In genomic region chr1:166167395-166167922, GRCh38 we compare ENCODE assay signal across 8 cellular contexts. TPM values are rescaled to one million over a fixed set of nuclear protein-coding genes. Genes with fewer than 3 reads are reported as not detected.
DNase-seq lines count a peak whose midpoint lies in the region; ATAC-seq and TF ChIP-seq lines count a peak whose summit lies in the region.

No MANE protein-coding gene starts in this region.

- peak; percentile 26 for TF ChIP-seq CTCF in 22Rv1 (IDR thresholded peaks at IDR 0.05)
- no peak for TF ChIP-seq CTCF in smooth muscle cell (IDR thresholded peaks at IDR 0.05; ENCODE audit: borderline replicate concordance, insufficient read depth, poor library complexity, severe bottlenecking)

- H3K4me3 ChIP-seq in iPS-18a (ENCODE audit: low read length): peak overlapping the region; percentile 69
- H3K4me3 ChIP-seq in smooth muscle cell: peak overlapping the region; percentile 60

- H3F3A ChIP-seq in smooth muscle cell (ENCODE audit: low read depth): no peaks in the 10 kb centered on the region

- peaks cover 9% of the 10 kb centered on the region for H3K4me1 ChIP-seq in iPS-18a (ENCODE audit: control insufficient read depth, low read depth, low read length)
- no peaks in the 10 kb centered on the region for H3K4me1 ChIP-seq in smooth muscle cell (ENCODE audit: low read depth)

- no peaks in the 10 kb centered on the region for H3K9me3 Mint-ChIP-seq in activated naive CD8-positive, alpha-beta T cell (ENCODE audit: low read depth)

- peak overlapping the region; percentile 87 for H3K4me2 ChIP-seq in smooth muscle cell

- H3K36me3 ChIP-seq in iPS-18a (ENCODE audit: control insufficient read depth, low read depth, low read length) (no peaks in the 10 kb centered on the region), smooth muscle cell (ENCODE audit: low read depth) (no peaks in the 10 kb centered on the region)

- H4K20me1 ChIP-seq in smooth muscle cell (ENCODE audit: low read depth): no peaks in the 10 kb centered on the region

- peak; percentile 6 for ATAC-seq in GM21528 (IDR thresholded peaks at IDR 0.05; ENCODE audit: low FRiP score, unreplicated experiment)

- DNase-seq in smooth muscle cell (lab: John Stamatoyannopoulos, UW; ENCODE audit: unreplicated experiment) (no peak), KBM-7 (no peak), middle frontal gyrus (ENCODE audit: extremely low spot score, low spot score) (no peak), NCI-H446 (lab: John Stamatoyannopoulos, UW) (no peak)

- H3K9me3 ChIP-seq in iPS-18a (ENCODE audit: control insufficient read depth, low read depth, low read length) (no peaks in the 10 kb centered on the region), smooth muscle cell (replicated peaks; ENCODE audit: low read depth) (no peaks in the 10 kb centered on the region)

- H3K27me3 Mint-ChIP-seq in activated naive CD8-positive, alpha-beta T cell: peaks cover 16% of the 10 kb centered on the region

- H2AFZ ChIP-seq in smooth muscle cell (ENCODE audit: low read depth): peak overlapping the region; percentile 30

- peaks cover 32% of the 10 kb centered on the region for H3K4me1 Mint-ChIP-seq in activated naive CD8-positive, alpha-beta T cell (ENCODE audit: low read depth)

- H3K36me3 Mint-ChIP-seq in activated naive CD8-positive, alpha-beta T cell: no peaks in the 10 kb centered on the region

- H3K9ac ChIP-seq in iPS-18a (ENCODE audit: low read length) (no peak overlapping the region), smooth muscle cell (ENCODE audit: low read depth) (no peak overlapping the region)

- H3K27ac Mint-ChIP-seq in activated naive CD8-positive, alpha-beta T cell: peak overlapping the region; percentile 13

- H3K27me3 ChIP-seq in iPS-18a (ENCODE audit: control insufficient read depth, insufficient read depth, low read length) (peaks cover 51% of the 10 kb centered on the region), smooth muscle cell (ENCODE audit: low read depth) (peaks cover 65% of the 10 kb centered on the region)

- in situ Hi-C loops in KBM-7 (cut with MboI; ENCODE audit: low pct_unique_long_range_greater_than_20kb, low sequenced_read_pairs): no loop called here

- 62% methylated on average over 8 of the region's 8 CpGs for WGBS in smooth muscle cell (ENCODE audit: low lambda C conversion rate)

- peak overlapping the region; percentile 81 for H3K4me3 Mint-ChIP-seq in activated naive CD8-positive, alpha-beta T cell

- no peaks in the 10 kb centered on the region for H3K79me2 ChIP-seq in smooth muscle cell (ENCODE audit: low read depth)

- no peak overlapping the region for H3K27ac ChIP-seq in 22Rv1
- no peak overlapping the region for H3K27ac ChIP-seq in iPS-18a (ENCODE audit: low read length)
- H3K27ac ChIP-seq in smooth muscle cell (ENCODE audit: low read depth): no peak overlapping the region

RNA-seq across cellular contexts. Expression of gene FAM78B, which starts 0.7 kb away (rescaled TPM):
- total RNA-seq in smooth muscle cell: 0.27 TPM in 1 of 2 replicates, not detected in the other
- polyA plus RNA-seq in smooth muscle cell: 0.12 TPM in 1 of 2 replicates, not detected in the other
